ENCODE assay signal across 10 cellular contexts in the genomic region with DNA sequence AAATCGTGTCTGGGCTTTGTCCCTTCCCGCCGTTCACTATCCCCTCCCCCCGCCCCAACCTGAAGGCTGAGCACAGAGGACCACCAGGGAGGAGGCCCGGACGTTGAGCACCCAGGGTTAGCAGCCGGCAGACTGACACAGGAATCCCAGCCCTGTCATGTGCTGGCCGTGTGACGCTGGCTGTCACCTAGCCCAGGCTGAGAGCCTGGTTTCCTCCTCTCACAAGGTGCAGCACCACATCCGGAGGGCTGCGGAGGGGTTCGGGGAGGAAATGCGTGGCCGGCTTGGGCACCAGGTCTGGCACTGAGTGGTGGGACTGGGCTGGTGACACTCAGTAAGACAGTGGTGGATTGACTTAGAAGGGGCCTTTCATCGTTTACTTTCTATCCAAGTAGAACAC. TPM values are rescaled to one million over a fixed set of nuclear protein-coding genes. Genes with fewer than 3 reads are reported as not detected.
DNase-seq lines count a peak whose midpoint lies in the region; ATAC-seq and TF ChIP-seq lines count a peak whose summit lies in the region.
"Had no signal": no experiment of that assay in that cellular context is flagged by ENCODE, and none has a peak within 500 bp of the region (broad histone marks: within the 10 kb centered on the region; RNA-seq: fewer than 3 reads in every experiment).

No MANE protein-coding gene starts in this region.

- no peak for TF ChIP-seq POLR2A in Peyer's patch (IDR thresholded peaks at IDR 0.05)

- H3K36me3 Mint-ChIP-seq in activated CD8-positive, alpha-beta memory T cell treated with anti-CD3 and anti-CD28 coated beads, Interleukin-2, amount 10 ng/mL, durations not matched to agents 7 days and 5 days = peaks cover 2% of the 10 kb centered on the region

- H3K27me3 ChIP-seq in Peyer's patch (no peaks in the 10 kb centered on the region), HAP-1 (ENCODE audit: low read depth) (no peaks in the 10 kb centered on the region)

- in situ Hi-C loops in HAP-1 (cut with MboI; ENCODE audit: low sequenced_read_pairs) = no loop called here

- peaks cover 26% of the 10 kb centered on the region for H3K4me1 Mint-ChIP-seq in activated CD8-positive, alpha-beta memory T cell treated with anti-CD3 and anti-CD28 coated beads, Interleukin-2, amount 10 ng/mL, durations not matched to agents 7 days and 5 days

- no peak overlapping the region for H3K27ac Mint-ChIP-seq in activated CD8-positive, alpha-beta memory T cell treated with anti-CD3 and anti-CD28 coated beads, Interleukin-2, amount 10 ng/mL, durations not matched to agents 7 days and 5 days
- H3K27ac Mint-ChIP-seq: nephron progenitor cell had no signal

- peak overlapping the region in 1 of 4 donors; percentile 25 for H3K27ac ChIP-seq in Peyer's patch

- intact Hi-C loops in left cardiac atrium (cut with DNase I) = no loop called here

- H3K4me3 Mint-ChIP-seq in activated CD8-positive, alpha-beta memory T cell treated with anti-CD3 and anti-CD28 coated beads, Interleukin-2, amount 10 ng/mL, durations not matched to agents 7 days and 5 days = no peak overlapping the region
- H3K4me3 Mint-ChIP-seq: nephron progenitor cell had no signal

- CTCF ChIA-PET in activated CD8-positive, alpha-beta memory T cell treated with anti-CD3 and anti-CD28 coated beads, Interleukin-2, amount 10 ng/mL, durations not matched to agents 7 days and 5 days (lab: Charles Lee) = no interaction called here

- H3K4me1 ChIP-seq in Peyer's patch (peaks cover 0 to 10% (median 1%) of the 10 kb centered on the region in 4 donors), HAP-1 (peaks cover 2% of the 10 kb centered on the region; the same call in 1 of the 2 replicates)

- DNase-seq in Peyer's patch (peak in 2 of 3 donors; percentile 74 to 87), left cardiac atrium (peak; percentile 60), HAP-1 (ENCODE audit: low spot score in 2 of 2) (no peak), GM19238 (ENCODE audit: insufficient read length, low spot score) (no peak), NCI-H510A treated with DMSO at 0.1 percent for 48 hours (lab: John Stamatoyannopoulos, UW) (no peak)
- peak; percentile 91 for DNase-seq in activated CD8-positive, alpha-beta memory T cell treated with anti-CD3 and anti-CD28 coated beads, Interleukin-2, amount 10 ng/mL, durations not matched to agents 7 days and 5 days
- DNase-seq in stimulated activated CD8-positive, alpha-beta memory T cell treated with anti-CD3 and anti-CD28 coated beads, Interleukin-4, amount 100 ng/mL, for 48 hours = peak; percentile 63
- DNase-seq: NCI-H1694 treated with DMSO at 0.1 percent for 48 hours, nephron progenitor cell had no signal

- H3K9me3 ChIP-seq in Peyer's patch = peaks cover 0 to 31% (median 3%) of the 10 kb centered on the region in 4 donors
- no peaks in the 10 kb centered on the region for H3K9me3 ChIP-seq in HAP-1

- no peaks in the 10 kb centered on the region for H3K36me3 ChIP-seq in Peyer's patch
- H3K36me3 ChIP-seq in HAP-1 (replicated peaks) = no peaks in the 10 kb centered on the region

- H3K27me3 Mint-ChIP-seq in activated CD8-positive, alpha-beta memory T cell treated with anti-CD3 and anti-CD28 coated beads, Interleukin-2, amount 10 ng/mL, durations not matched to agents 7 days and 5 days = peaks cover 2% of the 10 kb centered on the region

- no peaks in the 10 kb centered on the region for H3K9me3 Mint-ChIP-seq in activated CD8-positive, alpha-beta memory T cell treated with anti-CD3 and anti-CD28 coated beads, Interleukin-2, amount 10 ng/mL, durations not matched to agents 7 days and 5 days (ENCODE audit: low read depth)

- TF ChIP-seq CTCF in Peyer's patch (IDR thresholded peaks at IDR 0.05) = no peak

- H3K4me3 ChIP-seq in Peyer's patch (no peak overlapping the region), HAP-1 (no peak overlapping the region)

- ATAC-seq in activated CD8-positive, alpha-beta memory T cell treated with anti-CD3 and anti-CD28 coated beads, Interleukin-2, amount 10 ng/mL, durations not matched to agents 7 days and 5 days = peak; percentile 14
- ATAC-seq in left cardiac atrium = no peak
- ATAC-seq in GM21619 (IDR thresholded peaks at IDR 0.05; ENCODE audit: unreplicated experiment) = no peak

RNA-seq across cellular contexts. Expression of gene LSM14B, which starts 4.6 kb away (rescaled TPM):
- 10 to 100 TPM; 27.1 to 35.5 (median 33.3) TPM for total RNA-seq in Peyer's patch
- total RNA-seq in activated CD8-positive, alpha-beta memory T cell treated with anti-CD3 and anti-CD28 coated beads, Interleukin-2, amount 10 ng/mL, durations not matched to agents 7 days and 5 days = 10 to 100 TPM; 34.6 to 34.8 TPM
- total RNA-seq in left cardiac atrium = 10 to 100 TPM; 36.8 to 38.1 TPM

RNA-seq across cellular contexts. Expression of gene PSMA7, which starts 25.5 kb away (rescaled TPM):
- total RNA-seq in Peyer's patch (100 to 1,000 TPM; 181 to 264 (median 228) TPM), left cardiac atrium (100 to 1,000 TPM; 174 to 210 TPM)
- total RNA-seq in activated CD8-positive, alpha-beta memory T cell treated with anti-CD3 and anti-CD28 coated beads, Interleukin-2, amount 10 ng/mL, durations not matched to agents 7 days and 5 days = 100 to 1,000 TPM; 287 to 359 TPM

RNA-seq across cellular contexts. Expression of gene SS18L1, which starts 25.9 kb away (rescaled TPM):
- 10 to 100 TPM; 14.9 to 27.2 (median 24.5) TPM for total RNA-seq in Peyer's patch
- 10 to 100 TPM; 19.5 to 23.0 TPM for total RNA-seq in activated CD8-positive, alpha-beta memory T cell treated with anti-CD3 and anti-CD28 coated beads, Interleukin-2, amount 10 ng/mL, durations not matched to agents 7 days and 5 days
- total RNA-seq in left cardiac atrium = 1 to 10 TPM; 7.6 to 7.7 TPM

RNA-seq across cellular contexts. Expression of gene TAF4, which starts 52.0 kb away (rescaled TPM):
- 10 to 100 TPM; 18.9 to 93.5 (median 31.0) TPM for total RNA-seq in Peyer's patch
- total RNA-seq in activated CD8-positive, alpha-beta memory T cell treated with anti-CD3 and anti-CD28 coated beads, Interleukin-2, amount 10 ng/mL, durations not matched to agents 7 days and 5 days = 10 to 100 TPM; 21.1 to 24.2 TPM
- 1 to 10 TPM; 8.8 to 9.3 TPM for total RNA-seq in left cardiac atrium

Comparison
In these comparisons a context has a peak if more than half of its experiments do, and no peak if none do; other contexts are left out.
1. DNase-seq: peak in Peyer's patch (2 of 3), activated CD8-positive, alpha-beta memory T cell treated with anti-CD3 and anti-CD28 coated beads, Interleukin-2, amount 10 ng/mL, durations not matched to agents 7 days and 5 days (single experiment), left cardiac atrium (single experiment) and stimulated activated CD8-positive, alpha-beta memory T cell treated with anti-CD3 and anti-CD28 coated beads, Interleukin-4, amount 100 ng/mL, for 48 hours (single experiment); none in HAP-1 (0 of 2), GM19238 (single experiment) and NCI-H510A treated with DMSO at 0.1 percent for 48 hours (single experiment).